ENCODE assay signal across 10 cellular contexts in the genomic region with DNA sequence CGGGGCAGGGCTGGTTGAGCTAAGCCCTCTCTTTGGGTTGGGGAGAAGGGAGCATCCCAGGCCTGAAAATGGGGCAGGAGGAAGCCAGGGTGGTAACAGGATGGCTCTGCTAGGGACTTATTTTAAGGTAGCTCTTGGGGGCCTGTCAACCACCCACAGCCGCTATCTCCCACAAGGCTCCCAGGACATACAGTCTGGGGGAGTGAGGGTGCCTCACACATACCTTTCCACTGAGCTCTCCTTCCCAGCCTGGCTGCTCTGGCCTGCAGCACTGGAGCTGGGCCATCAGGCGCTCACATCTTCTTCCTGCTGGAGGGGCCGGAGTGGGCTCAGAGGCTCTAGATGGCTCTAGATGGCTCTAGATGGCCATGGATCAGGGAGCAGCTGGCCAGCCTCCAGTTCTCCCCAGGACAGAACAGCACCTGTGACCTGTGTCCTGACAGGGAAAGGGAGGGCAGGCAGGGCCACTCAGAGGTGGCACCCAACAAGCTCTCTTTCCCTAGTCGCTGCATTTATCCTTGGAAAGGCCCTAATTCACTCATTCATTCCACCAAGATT. TPM values are rescaled to one million over a fixed set of nuclear protein-coding genes. Genes with fewer than 3 reads are reported as not detected.
"Had no signal": no experiment of that assay in that cellular context is flagged by ENCODE, and none has a peak within 500 bp of the region (broad histone marks: within the 10 kb centered on the region; RNA-seq: fewer than 3 reads in every experiment).

No MANE protein-coding gene starts in this region.

- H3K4me3 Mint-ChIP-seq: GM23338 had no signal

- H3K4me1 Mint-ChIP-seq: GM23338 had no signal

- H3K27ac Mint-ChIP-seq: GM23338 had no signal

- H3K9ac ChIP-seq: KMS-11 had no signal

- H3K4me3 ChIP-seq: GM23338, HAP-1 had no signal

- H3K9me3 ChIP-seq: HAP-1 had no signal

- H3K27ac ChIP-seq: HL-60, KMS-11 had no signal

- DNase-seq: H7, IMR-90, KBM-7 had no signal

- ATAC-seq: GM23338, HCT116 had no signal

- H3K4me2 ChIP-seq: GM23338, KMS-11 had no signal

- H2AFZ ChIP-seq: GM23338 had no signal

- H3K36me3 ChIP-seq: HAP-1 had no signal

- H3K9me3 Mint-ChIP-seq: GM23338 had no signal

- H3K4me1 ChIP-seq: HAP-1 had no signal

RNA-seq across cellular contexts. Expression of a gene that starts 11.0 kb away (rescaled TPM):
- total RNA-seq: GM23338, H4, HT1080, IMR-90 had no signal
- polyA plus RNA-seq: IMR-90 had no signal

RNA-seq across cellular contexts. Expression of a gene that starts 22.1 kb away (rescaled TPM):
- total RNA-seq: GM23338, H4, H7, HT1080, IMR-90 had no signal
- polyA plus RNA-seq: IMR-90 had no signal
